In genomic region chr2:46297546-46298271, GRCh38 we compare ENCODE assay signal across 1 cellular context.
TF ChIP-seq lines count a peak whose summit lies in the region.

No MANE protein-coding gene starts in this region.

TF ChIP-seq in HEK293, 187 proteins besides CTCF, POLR2A, EP300 and RAD21 (continued from another document):
- TF ChIP-seq ZNF148 (tag by site-specific recombination; IDR thresholded peaks at IDR 0.05; ENCODE audit: borderline replicate concordance) (no peak), ZNF341 (tag by site-specific recombination; IDR thresholded peaks at IDR 0.05; ENCODE audit: low read depth) (no peak), ZFHX2 (tag by site-specific recombination; conservative IDR thresholded peaks at IDR 0.05) (peak; percentile 88), KLF7 (tag by site-specific recombination; IDR thresholded peaks at IDR 0.05; ENCODE audit: borderline replicate concordance) (no peak), PATZ1 (tag by site-specific recombination; IDR thresholded peaks at IDR 0.05) (peak; percentile 71), SP7 (tag by site-specific recombination; IDR thresholded peaks at IDR 0.05) (no peak), ZNF692 (tag by site-specific recombination; IDR thresholded peaks at IDR 0.05) (peak; percentile 3; the same call in 1 of the 2 replicates), GLIS2 (tag by site-specific recombination; IDR thresholded peaks at IDR 0.05) (peak; percentile 23; the same call in 1 of the 2 replicates), ZSCAN16 (tag by site-specific recombination; IDR thresholded peaks at IDR 0.05) (no peak), KLF1 (tag by site-specific recombination; IDR thresholded peaks at IDR 0.05) (peak; percentile 43; the same call in 1 of the 2 replicates), ZNF518A (tag by site-specific recombination; conservative IDR thresholded peaks at IDR 0.05; ENCODE audit: low read depth) (no peak), ZBTB26 (tag by site-specific recombination; optimal IDR thresholded peaks at IDR 0.05) (peak; percentile 78), REST (tag by site-specific recombination; IDR thresholded peaks at IDR 0.05) (no peak), ZNF791 (tag by site-specific recombination; IDR thresholded peaks at IDR 0.05) (no peak), SP2 (tag by site-specific recombination; IDR thresholded peaks at IDR 0.05) (peak; percentile 52), ZNF138 (tag by site-specific recombination; IDR thresholded peaks at IDR 0.05; ENCODE audit: borderline replicate concordance) (no peak), GLIS1 (tag by site-specific recombination; IDR thresholded peaks at IDR 0.05) (no peak), ZNF677 (tag by site-specific recombination; IDR thresholded peaks at IDR 0.05) (no peak), ZNF335 (tag by site-specific recombination; conservative IDR thresholded peaks at IDR 0.05) (peak; percentile 48), KLF8 (tag by site-specific recombination; IDR thresholded peaks at IDR 0.05) (0 out of 2 replicates have a peak, but pooled peaks have one; percentile 23), GFI1B (tag by site-specific recombination; IDR thresholded peaks at IDR 0.05) (no peak), ZNF621 (tag by site-specific recombination; IDR thresholded peaks at IDR 0.05) (no peak), ZNF600 (tag by site-specific recombination; IDR thresholded peaks at IDR 0.05) (no peak), SP3 (tag by site-specific recombination; IDR thresholded peaks at IDR 0.05) (peak; percentile 85), ZNF398 (tag by site-specific recombination; IDR thresholded peaks at IDR 0.05) (no peak), ZNF311 (tag by site-specific recombination; IDR thresholded peaks at IDR 0.05; ENCODE audit: borderline replicate concordance) (no peak), EGR2 (tag by site-specific recombination; IDR thresholded peaks at IDR 0.05; ENCODE audit: low read depth) (peak; percentile 74), ZBTB8A (tag by site-specific recombination; IDR thresholded peaks at IDR 0.05) (peak; percentile 38; the same call in 1 of the 2 replicates), ZNF529 (tag by site-specific recombination; IDR thresholded peaks at IDR 0.05; ENCODE audit: insufficient replicate concordance) (no peak), TCF7L2 (IDR thresholded peaks at IDR 0.05; ENCODE audit: borderline replicate concordance, low read depth, low read length) (peak; percentile 51; the same call in 1 of the 2 replicates)
TF ChIP-seq in HEK293: peak in this region for 15.
